ENCODE assay signal across 9 cellular contexts in the genomic region with DNA sequence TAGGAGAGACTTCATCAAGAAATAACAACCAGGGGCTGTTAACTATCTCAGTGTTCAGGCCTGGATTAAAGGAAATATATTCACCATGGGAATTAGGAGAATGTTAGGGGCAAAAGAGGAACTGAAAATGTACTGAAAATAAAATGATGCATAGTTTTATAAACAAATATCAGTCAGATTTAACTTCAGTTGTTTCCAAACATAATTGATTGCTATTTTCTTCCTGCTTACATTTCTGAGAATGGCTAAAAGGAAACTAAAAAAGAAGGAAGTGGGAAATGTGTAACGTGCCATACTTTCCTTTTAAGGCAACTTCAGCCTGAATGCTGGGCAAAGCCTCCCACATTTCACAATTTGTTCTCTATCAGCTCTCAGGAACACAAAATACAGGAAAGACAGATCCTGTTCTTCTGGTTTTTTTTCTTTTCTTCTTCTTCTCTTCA.
DNase-seq lines count a peak whose midpoint lies in the region; ATAC-seq and TF ChIP-seq lines count a peak whose summit lies in the region.
"Had no signal": no experiment of that assay in that cellular context is flagged by ENCODE, and none has a peak within 500 bp of the region (broad histone marks: within the 10 kb centered on the region; RNA-seq: fewer than 3 reads in every experiment).

No MANE protein-coding gene starts in this region.

- no peak overlapping the region for H2AFZ ChIP-seq in PC-3 (ENCODE audit: low read length)

- DNase-seq in ELR (ENCODE audit: low read depth): peak; percentile 16
- DNase-seq in PC-3: peak; percentile 47
- peak; percentile 88 for DNase-seq in fibroblast of pulmonary artery (ENCODE audit: low read depth)
- DNase-seq in pulmonary artery endothelial cell (ENCODE audit: low read depth, low spot score): peak; percentile 24
- DNase-seq in NCI-H1694 (lab: John Stamatoyannopoulos, UW): no peak
- no peak for DNase-seq in SW 1271 (lab: John Stamatoyannopoulos, UW)
- no peak for DNase-seq in NCI-H1105 treated with DMSO at 0.1 percent for 48 hours (lab: John Stamatoyannopoulos, UW)
- DNase-seq: activated T-cell treated with anti-CD3 and anti-CD28 coated beads, Interleukin-2, amount 50 U/mL, for 1 hour had no signal

- peak overlapping the region; percentile 42 for H3K4me2 ChIP-seq in PC-3 (ENCODE audit: low read length)

- intact Hi-C loops in PC-3 (cut with micrococcal nuclease): no loop called here

- H3K36me3 ChIP-seq in PC-3 (ENCODE audit: low read depth, low read length): no peaks in the 10 kb centered on the region

- no TSS peak for BruUV-seq in PC-3 (replicated peaks; lab: Mats Ljungman, UMichigan)

- POLR2A ChIA-PET in PC-3 (lab: Charles Lee; ENCODE audit: unreplicated experiment): no interaction called here

- H3K79me2 ChIP-seq in PC-3 (ENCODE audit: low read length): no peaks in the 10 kb centered on the region

- TF ChIP-seq CTCF in PC-3 (conservative IDR thresholded peaks at IDR 0.05; ENCODE audit: low read depth, low read length) (no peak), fibroblast of pulmonary artery (IDR thresholded peaks at IDR 0.05; ENCODE audit: low read length, missing control alignments) (no peak)

- H3K9me3 ChIP-seq in PC-3 (ENCODE audit: low read length): no peaks in the 10 kb centered on the region

- no peaks in the 10 kb centered on the region for H3K27me3 ChIP-seq in PC-3 (ENCODE audit: low read length)

- H4K20me1 ChIP-seq in PC-3 (ENCODE audit: low read length): no peaks in the 10 kb centered on the region

- no peaks in the 10 kb centered on the region for H3F3A ChIP-seq in PC-3 (ENCODE audit: low read length, unreplicated experiment)

- no peak overlapping the region for H3K27ac ChIP-seq in PC-3 (ENCODE audit: low read length)

- H3K9ac ChIP-seq in PC-3 (ENCODE audit: low read length): no peak overlapping the region

- no peak overlapping the region for H3K4me3 ChIP-seq in PC-3 (ENCODE audit: low read length)
- no peak overlapping the region for H3K4me3 ChIP-seq in fibroblast of pulmonary artery (replicated peaks; ENCODE audit: low read depth, low read length)

- no peak for ATAC-seq in PC-3
- no peak for ATAC-seq in HG03439 (IDR thresholded peaks at IDR 0.05; ENCODE audit: unreplicated experiment)

- H3K4me1 ChIP-seq in PC-3 (ENCODE audit: insufficient read depth, low read length): 0 out of 2 replicates have a peak, but pooled peaks cover 6% of the 10 kb centered on the region

- CTCF ChIA-PET in PC-3 (lab: Charles Lee): no interaction called here

- H3K9me2 ChIP-seq in PC-3 (replicated peaks; ENCODE audit: low read length): no peaks in the 10 kb centered on the region

Comparison
In these comparisons a context has a peak if more than half of its experiments do, and no peak if none do; other contexts are left out.
1. DNase-seq: peak in ELR (single experiment), PC-3 (single experiment), fibroblast of pulmonary artery (single experiment) and pulmonary artery endothelial cell (single experiment); none in NCI-H1694 (single experiment), SW 1271 (0 of 2) and NCI-H1105 treated with DMSO at 0.1 percent for 48 hours (single experiment).